In the genomic region with DNA sequence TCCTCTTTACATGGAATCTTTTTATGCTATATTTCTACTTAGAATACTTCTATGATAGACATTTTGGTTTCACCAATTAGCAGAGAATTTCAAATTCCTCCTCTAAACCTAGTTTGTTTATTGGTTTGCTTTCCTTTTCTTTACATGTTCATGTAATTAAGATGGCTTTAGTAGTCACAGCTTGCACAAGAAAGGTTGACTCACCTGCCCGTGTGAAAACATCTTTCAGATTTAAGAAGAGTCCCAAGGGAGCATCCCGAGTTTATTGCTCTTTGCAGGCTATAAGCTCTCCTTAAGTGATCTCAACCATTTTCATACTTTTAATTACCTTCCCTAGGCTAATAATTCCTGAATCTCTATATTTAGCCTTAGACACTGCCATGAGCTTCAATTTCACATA, we compare ENCODE assay signal across 32 cellular contexts. TPM values are rescaled to one million over a fixed set of nuclear protein-coding genes. Genes with fewer than 3 reads are reported as not detected.
DNase-seq lines count a peak whose midpoint lies in the region; ATAC-seq, FAIRE-seq and TF ChIP-seq lines count a peak whose summit lies in the region.
"Had no signal": no experiment of that assay in that cellular context is flagged by ENCODE, and none has a peak within 500 bp of the region (broad histone marks: within the 10 kb centered on the region; RNA-seq: fewer than 3 reads in every experiment).

No MANE protein-coding gene starts in this region.

- ATAC-seq in A549 = no peak
- ATAC-seq in RWPE2 (ENCODE audit: low read depth) = peak; percentile 36; the same call in 1 of the 3 replicates
- ATAC-seq in CD4-positive, alpha-beta T cell (ENCODE audit: poor library complexity) = no peak
- no peak for ATAC-seq in gastrocnemius medialis
- ATAC-seq: HepG2; stimulated activated memory B cell treated with anti-CD40 and anti-IgM and Interleukin-4, amounts not matched to agents 10 μg/mL and 1 μg/mL and 100 μg/mL, for 72 hours had no signal

- H3K9me3 Mint-ChIP-seq in CD4-positive, alpha-beta T cell = peaks cover 10% of the 10 kb centered on the region

- TF ChIP-seq CTCF in A549 (IDR thresholded peaks at IDR 0.05) (no peak), RWPE2 (IDR thresholded peaks at IDR 0.05; ENCODE audit: poor library complexity, severe bottlenecking) (no peak), gastrocnemius medialis (IDR thresholded peaks at IDR 0.05 in 4 of 5, conservative IDR thresholded peaks at IDR 0.05 in 1 of 5) (no peak)
- TF ChIP-seq CTCF in CD4-positive, alpha-beta T cell (IDR thresholded peaks at IDR 0.05) = no peak

- H3K36me3 Mint-ChIP-seq in CD4-positive, alpha-beta T cell (ENCODE audit: low read depth) = no peaks in the 10 kb centered on the region
- H3K36me3 Mint-ChIP-seq: naive B cell; stimulated activated memory B cell treated with anti-CD40 and anti-IgM and Interleukin-4, amounts not matched to agents 10 μg/mL and 1 μg/mL and 100 μg/mL, for 72 hours had no signal

- H3K4me1 ChIP-seq in A549 (peaks cover 20% of the 10 kb centered on the region; the same call in 2 of the 3 replicates), RWPE2 (ENCODE audit: insufficient read depth, poor library complexity, severe bottlenecking) (peaks cover 4% of the 10 kb centered on the region), gastrocnemius medialis (no peaks in the 10 kb centered on the region), HAP-1 (peaks cover 3% of the 10 kb centered on the region; the same call in 1 of the 2 replicates)
- H3K4me1 ChIP-seq: esophagus squamous epithelium, testis, vagina had no signal

- no peaks in the 10 kb centered on the region for H3K27me3 Mint-ChIP-seq in CD4-positive, alpha-beta T cell
- H3K27me3 Mint-ChIP-seq: naive B cell; stimulated activated memory B cell treated with anti-CD40 and anti-IgM and Interleukin-4, amounts not matched to agents 10 μg/mL and 1 μg/mL and 100 μg/mL, for 72 hours had no signal

- TF ChIP-seq EP300 in A549 (IDR thresholded peaks at IDR 0.05) = no peak

- POLR2A ChIA-PET in A549 (lab: Yijun Ruan, JAX) = no interaction called here
- POLR2A ChIA-PET in CD4-positive, alpha-beta T cell (lab: Charles Lee) = no interaction called here

- H3K27me3 ChIP-seq in RWPE2 (ENCODE audit: insufficient read depth, poor library complexity, severe bottlenecking) = no peaks in the 10 kb centered on the region
- no peaks in the 10 kb centered on the region for H3K27me3 ChIP-seq in CD4-positive, alpha-beta T cell (ENCODE audit: control insufficient read depth, insufficient read depth, low read length)
- no peaks in the 10 kb centered on the region for H3K27me3 ChIP-seq in gastrocnemius medialis
- H3K27me3 ChIP-seq in HAP-1 (ENCODE audit: low read depth) = no peaks in the 10 kb centered on the region; the same call in 1 of the 2 replicates
- H3K27me3 ChIP-seq: esophagus squamous epithelium, testis, vagina had no signal

- H3K4me3 Mint-ChIP-seq in CD4-positive, alpha-beta T cell = no peak overlapping the region
- H3K4me3 Mint-ChIP-seq: naive B cell; stimulated activated memory B cell treated with anti-CD40 and anti-IgM and Interleukin-4, amounts not matched to agents 10 μg/mL and 1 μg/mL and 100 μg/mL, for 72 hours; T-helper 1 cell treated with Interleukin-12 subunit alpha and Interleukin-12 subunit beta and Interleukin-4 antibody, amounts not matched to agents 30 μg/mL and 1 μg/mL, for 36 hours had no signal

- H3K27ac ChIP-seq in A549 (peak overlapping the region; percentile 14 to 37; a peak in 2 of 6 replicates), RWPE2 (ENCODE audit: poor library complexity, severe bottlenecking) (no peak overlapping the region), gastrocnemius medialis (no peak overlapping the region)
- H3K27ac ChIP-seq in CD4-positive, alpha-beta T cell (ENCODE audit: low read depth, low read length) = no peak overlapping the region
- H3K27ac ChIP-seq: coronary artery, esophagus squamous epithelium, HL-60, testis, vagina had no signal

- in situ Hi-C loops in gastrocnemius medialis (cut with MboI; ENCODE audit: low sequenced_read_pairs in 4 of 4) = loop anchor here in 3 of 4 donors (5.0 to 25.0 kb wide), 5 partner anchors 90 to 365 kb away; no protein-coding TSS in a partner anchor
- in situ Hi-C loops in HAP-1 (cut with MboI; ENCODE audit: low sequenced_read_pairs) = loop anchor here (25.0 kb wide), 1 partner anchor 165 kb away; no protein-coding TSS in a partner anchor

- no peak for FAIRE-seq in A549 (lab: Jason Lieb, UNC)
- FAIRE-seq: HepG2, small intestine had no signal

- H3K4me1 Mint-ChIP-seq in CD4-positive, alpha-beta T cell (ENCODE audit: low read depth) = no peaks in the 10 kb centered on the region
- H3K4me1 Mint-ChIP-seq: naive B cell; stimulated activated memory B cell treated with anti-CD40 and anti-IgM and Interleukin-4, amounts not matched to agents 10 μg/mL and 1 μg/mL and 100 μg/mL, for 72 hours had no signal

- DNase-seq in A549 (ENCODE audit: low read depth in 1 of 2, low spot score in 1 of 2) (no peak), Daoy (ENCODE audit: low read depth) (peak; percentile 32), RWPE2 (ENCODE audit: low spot score) (no peak), fibroblast of peridontal ligament (ENCODE audit: extremely low read depth) (peak; percentile 51), gastrocnemius medialis (no peak), HAP-1 (ENCODE audit: low spot score in 2 of 2) (no peak)
- DNase-seq in CD4-positive, alpha-beta T cell = no peak
- DNase-seq in activated CD8-positive, alpha-beta memory T cell treated with anti-CD3 and anti-CD28 coated beads for 24 hours = no peak
- DNase-seq: ACHN; activated CD4-positive, alpha-beta T cell treated with anti-CD3 and anti-CD28 coated beads for 4 hours; activated naive CD4-positive, alpha-beta T cell treated with Interleukin-2 at 50 U/mL for 16 hours; activated T-cell treated with anti-CD3 and anti-CD28 coated beads, Interleukin-2, amount 50 U/mL, for 48 hours; amniotic stem cell; C1 segment of cervical spinal cord; esophagus squamous epithelium; head of caudate nucleus; Kasumi-1; naive B cell; NCI-H1092; NCI-H2029; NCI-H510A treated with DMSO at 0.1 percent for 48 hours; small intestine; testis had no signal

- H3K9me3 ChIP-seq in A549 (no peaks in the 10 kb centered on the region), RWPE2 (ENCODE audit: severe bottlenecking) (no peaks in the 10 kb centered on the region), gastrocnemius medialis (no peaks in the 10 kb centered on the region), HAP-1 (no peaks in the 10 kb centered on the region)
- H3K9me3 ChIP-seq in CD4-positive, alpha-beta T cell (ENCODE audit: control insufficient read depth, low read length) = peaks cover 3% of the 10 kb centered on the region
- H3K9me3 ChIP-seq: esophagus squamous epithelium, testis, vagina had no signal

- CTCF ChIA-PET in A549 (lab: Yijun Ruan, JAX) = interaction anchor here (1.0 to 9.8 kb wide), 10 partner anchors 11 to 368 kb away, joined by 3 to 91 read pairs (median 6); partner anchors contain the start of gene LURAP1L
- CTCF ChIA-PET in CD4-positive, alpha-beta T cell (lab: Charles Lee) = no interaction called here

- no peak overlapping the region for H3K4me3 ChIP-seq in A549
- H3K4me3 ChIP-seq in RWPE2 (ENCODE audit: severe bottlenecking) = no peak overlapping the region
- no peak overlapping the region for H3K4me3 ChIP-seq in gastrocnemius medialis
- no peak overlapping the region for H3K4me3 ChIP-seq in HAP-1
- H3K4me3 ChIP-seq: coronary artery, esophagus squamous epithelium, testis, vagina had no signal

- no peak overlapping the region for H3K4me2 ChIP-seq in A549

- TF ChIP-seq POLR2A in A549 (IDR thresholded peaks at IDR 0.05; ENCODE audit: low read length) (no peak), gastrocnemius medialis (IDR thresholded peaks at IDR 0.05) (no peak)

- H3K27ac Mint-ChIP-seq in CD4-positive, alpha-beta T cell = no peak overlapping the region
- H3K27ac Mint-ChIP-seq: naive B cell; stimulated activated memory B cell treated with anti-CD40 and anti-IgM and Interleukin-4, amounts not matched to agents 10 μg/mL and 1 μg/mL and 100 μg/mL, for 72 hours; T-helper 1 cell treated with Interleukin-12 subunit alpha and Interleukin-12 subunit beta and Interleukin-4 antibody, amounts not matched to agents 30 μg/mL and 1 μg/mL, for 36 hours had no signal

- WGBS in A549 (ENCODE audit: missing lambda C conversion rate) = 30% methylated on average over 2 of the region's 2 CpGs

- no peak for TF ChIP-seq RAD21 in A549 (conservative IDR thresholded peaks at IDR 0.05 in 1 of 2, IDR thresholded peaks at IDR 0.05 in 1 of 2)

- intact Hi-C loops in CD4-positive, alpha-beta T cell (cut with DNase I, micrococcal nuclease) = no loop called here
- intact Hi-C loops in gastrocnemius medialis (cut with DNase I; ENCODE audit: low total_unique reads) = loop anchor here (1.0 to 5.0 kb wide), 2 partner anchors 160 to 366 kb away; no protein-coding TSS in a partner anchor

- H3K36me3 ChIP-seq in RWPE2 (ENCODE audit: low read depth) = no peaks in the 10 kb centered on the region
- no peaks in the 10 kb centered on the region for H3K36me3 ChIP-seq in gastrocnemius medialis
- no peaks in the 10 kb centered on the region for H3K36me3 ChIP-seq in HAP-1 (replicated peaks)
- H3K36me3 ChIP-seq: esophagus squamous epithelium, vagina had no signal

TF ChIP-seq in A549, 52 proteins besides CTCF, POLR2A, EP300 and RAD21 (continues in another document):
- no peak for TF ChIP-seq RCOR1 (IDR thresholded peaks at IDR 0.05; ENCODE audit: low read depth, low read length)
- no peak for TF ChIP-seq TFCP2L1 (CRISPR knock-in tag; IDR thresholded peaks at IDR 0.05)
- no peak for TF ChIP-seq SMC3 (IDR thresholded peaks at IDR 0.05)
- TF ChIP-seq MAFK (IDR thresholded peaks at IDR 0.05; ENCODE audit: partially characterized antibody) = no peak
- no peak for TF ChIP-seq NR3C1 (IDR thresholded peaks at IDR 0.05)

RNA-seq across cellular contexts. Expression of gene TYRP1, which starts 28.9 kb away (rescaled TPM):
- polyA plus RNA-seq in A549 (2011; rRNA removed) (0.12 and 0.17 TPM in 2 replicates), A549 (2017; fragmentation: RNase III; extraction: RNeasy Plus Mini Kit Qiagen cat#74134 plus additional on column Dnase treatment) (0.12 TPM in 2 of 3 replicates, not detected in the other)
- polyA plus RNA-seq in A549 (2012; cell fraction: cytosol; rRNA removed) = not detected in 2 replicates
- polyA plus RNA-seq in A549 (2012; cell fraction: nucleus; rRNA removed) = not detected in 2 replicates
- not detected in 2 replicates for polyA minus RNA-seq in A549 (2011; rRNA and poly(A)+ RNA removed)
- total RNA-seq in Daoy (2014; rRNA removed; shearing (Covaris generic)) = 4.5 and 5.8 TPM in 2 replicates
- not detected for total RNA-seq in CD4-positive, alpha-beta T cell
- 10 to 100 TPM in 1 of 4 donors, 1 to 10 TPM in 2, under 1 TPM in 1; 0.84 to 10.3 (median 1.6) TPM for total RNA-seq in gastrocnemius medialis
- total RNA-seq: activated CD8-positive, alpha-beta memory T cell treated with anti-CD3 and anti-CD28 coated beads for 36 hours; esophagus squamous epithelium; G401; HepG2; mesenteric fat pad; vagina had no signal

RNA-seq across cellular contexts. Expression of gene LURAP1L, which starts 52.7 kb away (rescaled TPM):
- polyA plus RNA-seq in A549 (2011; rRNA removed) = 52.4 and 61.4 TPM in 2 replicates
- polyA plus RNA-seq in A549 (2012; cell fraction: cytosol; rRNA removed) = 14.5 and 16.9 TPM in 2 replicates
- 23.0 and 32.1 TPM in 2 replicates for polyA plus RNA-seq in A549 (2012; cell fraction: nucleus; rRNA removed)
- 15.6 to 24.4 TPM (median 23.9 TPM) in 3 replicates for polyA plus RNA-seq in A549 (2017; fragmentation: RNase III; extraction: RNeasy Plus Mini Kit Qiagen cat#74134 plus additional on column Dnase treatment)
- polyA minus RNA-seq in A549 (2011; rRNA and poly(A)+ RNA removed) = 70.0 and 83.0 TPM in 2 replicates
- 2.0 and 2.4 TPM in 2 replicates for total RNA-seq in Daoy (2014; rRNA removed; shearing (Covaris generic))
- total RNA-seq in CD4-positive, alpha-beta T cell = not detected
- total RNA-seq in gastrocnemius medialis = 1 to 10 TPM in 3 of 4 donors, under 1 TPM in 1; 0.75 to 2.3 (median 2.0) TPM
- total RNA-seq: activated CD8-positive, alpha-beta memory T cell treated with anti-CD3 and anti-CD28 coated beads for 36 hours; G401 had no signal

Comparison
In these comparisons a context has a peak if more than half of its experiments do, and no peak if none do; other contexts are left out.
1. DNase-seq: peak in Daoy (single experiment) and fibroblast of peridontal ligament (single experiment); none in A549 (0 of 2), RWPE2 (single experiment), CD4-positive, alpha-beta T cell (0 of 10), activated CD8-positive, alpha-beta memory T cell treated with anti-CD3 and anti-CD28 coated beads for 24 hours (single experiment), gastrocnemius medialis (0 of 2) and HAP-1 (0 of 2).
2. H3K27ac ChIP-seq: peak in A549 (2 of 2); none in RWPE2 (single experiment), CD4-positive, alpha-beta T cell (single experiment) and gastrocnemius medialis (0 of 4).